ENCODE assay signal across 1 cellular context in genomic region chr5:134554319-134555222, GRCh38.
TF ChIP-seq lines count a peak whose summit lies in the region.

No MANE protein-coding gene starts in this region.

TF ChIP-seq in HEK293, 187 proteins besides CTCF, POLR2A, EP300 and RAD21 (continued from another document):
- TF ChIP-seq, protein P1, sequence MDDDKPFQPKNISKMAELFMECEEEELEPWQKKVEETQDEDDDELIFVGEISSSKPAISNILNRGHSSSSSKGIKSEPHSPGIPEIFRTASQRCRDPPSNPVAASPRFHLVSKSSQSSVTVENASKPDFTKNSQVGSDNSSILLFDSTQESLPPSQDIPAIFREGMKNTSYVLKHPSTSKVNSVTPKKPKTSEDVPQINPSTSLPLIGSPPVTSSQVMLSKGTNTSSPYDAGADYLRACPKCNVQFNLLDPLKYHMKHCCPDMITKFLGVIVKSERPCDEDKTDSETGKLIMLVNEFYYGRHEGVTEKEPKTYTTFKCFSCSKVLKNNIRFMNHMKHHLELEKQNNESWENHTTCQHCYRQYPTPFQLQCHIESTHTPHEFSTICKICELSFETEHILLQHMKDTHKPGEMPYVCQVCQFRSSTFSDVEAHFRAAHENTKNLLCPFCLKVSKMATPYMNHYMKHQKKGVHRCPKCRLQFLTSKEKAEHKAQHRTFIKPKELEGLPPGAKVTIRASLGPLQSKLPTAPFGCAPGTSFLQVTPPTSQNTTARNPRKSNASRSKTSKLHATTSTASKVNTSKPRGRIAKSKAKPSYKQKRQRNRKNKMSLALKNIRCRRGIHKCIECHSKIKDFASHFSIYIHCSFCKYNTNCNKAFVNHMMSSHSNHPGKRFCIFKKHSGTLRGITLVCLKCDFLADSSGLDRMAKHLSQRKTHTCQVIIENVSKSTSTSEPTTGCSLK (tag by site-specific recombination; IDR thresholded peaks at IDR 0.05) = no peak
- peak; percentile 82 for TF ChIP-seq KLF1 (tag by site-specific recombination; IDR thresholded peaks at IDR 0.05)
- TF ChIP-seq ZNF221 (tag by site-specific recombination; IDR thresholded peaks at IDR 0.05; ENCODE audit: borderline replicate concordance) = no peak
- TF ChIP-seq ZBTB26 (tag by site-specific recombination; optimal IDR thresholded peaks at IDR 0.05) = no peak
- peak; percentile 57; the same call in 1 of the 2 replicates for TF ChIP-seq ZNF629 (tag by site-specific recombination; IDR thresholded peaks at IDR 0.05)
- TF ChIP-seq BCL6B (tag by site-specific recombination; IDR thresholded peaks at IDR 0.05) = no peak
- peak; percentile 97 for TF ChIP-seq ZNF335 (tag by site-specific recombination; conservative IDR thresholded peaks at IDR 0.05)
- TF ChIP-seq, protein P2, sequence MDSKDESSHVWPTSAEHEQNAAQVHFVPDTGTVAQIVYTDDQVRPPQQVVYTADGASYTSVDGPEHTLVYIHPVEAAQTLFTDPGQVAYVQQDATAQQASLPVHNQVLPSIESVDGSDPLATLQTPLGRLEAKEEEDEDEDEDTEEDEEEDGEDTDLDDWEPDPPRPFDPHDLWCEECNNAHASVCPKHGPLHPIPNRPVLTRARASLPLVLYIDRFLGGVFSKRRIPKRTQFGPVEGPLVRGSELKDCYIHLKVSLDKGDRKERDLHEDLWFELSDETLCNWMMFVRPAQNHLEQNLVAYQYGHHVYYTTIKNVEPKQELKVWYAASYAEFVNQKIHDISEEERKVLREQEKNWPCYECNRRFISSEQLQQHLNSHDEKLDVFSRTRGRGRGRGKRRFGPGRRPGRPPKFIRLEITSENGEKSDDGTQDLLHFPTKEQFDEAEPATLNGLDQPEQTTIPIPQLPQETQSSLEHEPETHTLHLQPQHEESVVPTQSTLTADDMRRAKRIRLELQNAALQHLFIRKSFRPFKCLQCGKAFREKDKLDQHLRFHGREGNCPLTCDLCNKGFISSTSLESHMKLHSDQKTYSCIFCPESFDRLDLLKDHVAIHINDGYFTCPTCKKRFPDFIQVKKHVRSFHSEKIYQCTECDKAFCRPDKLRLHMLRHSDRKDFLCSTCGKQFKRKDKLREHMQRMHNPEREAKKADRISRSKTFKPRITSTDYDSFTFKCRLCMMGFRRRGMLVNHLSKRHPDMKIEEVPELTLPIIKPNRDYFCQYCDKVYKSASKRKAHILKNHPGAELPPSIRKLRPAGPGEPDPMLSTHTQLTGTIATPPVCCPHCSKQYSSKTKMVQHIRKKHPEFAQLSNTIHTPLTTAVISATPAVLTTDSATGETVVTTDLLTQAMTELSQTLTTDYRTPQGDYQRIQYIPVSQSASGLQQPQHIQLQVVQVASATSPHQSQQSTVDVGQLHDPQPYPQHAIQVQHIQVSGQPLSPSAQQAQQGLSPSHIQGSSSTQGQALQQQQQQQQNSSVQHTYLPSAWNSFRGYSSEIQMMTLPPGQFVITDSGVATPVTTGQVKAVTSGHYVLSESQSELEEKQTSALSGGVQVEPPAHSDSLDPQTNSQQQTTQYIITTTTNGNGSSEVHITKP (tag by site-specific recombination; IDR thresholded peaks at IDR 0.05) = peak; percentile 53; the same call in 1 of the 2 replicates
- TF ChIP-seq ZXDB (tag by site-specific recombination; IDR thresholded peaks at IDR 0.05) = peak; percentile 62
- peak; percentile 40 for TF ChIP-seq GLIS2 (tag by site-specific recombination; IDR thresholded peaks at IDR 0.05)
- peak; percentile 85 for TF ChIP-seq ZNF600 (tag by site-specific recombination; IDR thresholded peaks at IDR 0.05)
- TF ChIP-seq ZBTB48 (tag by site-specific recombination; IDR thresholded peaks at IDR 0.05) = 0 out of 2 replicates have a peak, but pooled peaks have one; percentile 39
- TF ChIP-seq, protein P3, sequence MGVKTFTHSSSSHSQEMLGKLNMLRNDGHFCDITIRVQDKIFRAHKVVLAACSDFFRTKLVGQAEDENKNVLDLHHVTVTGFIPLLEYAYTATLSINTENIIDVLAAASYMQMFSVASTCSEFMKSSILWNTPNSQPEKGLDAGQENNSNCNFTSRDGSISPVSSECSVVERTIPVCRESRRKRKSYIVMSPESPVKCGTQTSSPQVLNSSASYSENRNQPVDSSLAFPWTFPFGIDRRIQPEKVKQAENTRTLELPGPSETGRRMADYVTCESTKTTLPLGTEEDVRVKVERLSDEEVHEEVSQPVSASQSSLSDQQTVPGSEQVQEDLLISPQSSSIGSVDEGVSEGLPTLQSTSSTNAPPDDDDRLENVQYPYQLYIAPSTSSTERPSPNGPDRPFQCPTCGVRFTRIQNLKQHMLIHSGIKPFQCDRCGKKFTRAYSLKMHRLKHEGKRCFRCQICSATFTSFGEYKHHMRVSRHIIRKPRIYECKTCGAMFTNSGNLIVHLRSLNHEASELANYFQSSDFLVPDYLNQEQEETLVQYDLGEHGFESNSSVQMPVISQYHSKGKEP (tag by site-specific recombination; IDR thresholded peaks at IDR 0.05) = peak; percentile 35; the same call in 1 of the 2 replicates
- TF ChIP-seq GLIS1 (tag by site-specific recombination; IDR thresholded peaks at IDR 0.05) = peak; percentile 74
- 0 out of 2 replicates have a peak, but pooled peaks have one; percentile 7 for TF ChIP-seq ZNF341 (tag by site-specific recombination; IDR thresholded peaks at IDR 0.05; ENCODE audit: low read depth)
- TF ChIP-seq KLF8 (tag by site-specific recombination; IDR thresholded peaks at IDR 0.05) = no peak
- peak; percentile 77 for TF ChIP-seq OSR2 (tag by site-specific recombination; IDR thresholded peaks at IDR 0.05)
- TF ChIP-seq ZNF366 (tag by site-specific recombination; conservative IDR thresholded peaks at IDR 0.05) = peak; percentile 33; the same call in 1 of the 2 replicates
- 0 out of 2 replicates have a peak, but pooled peaks have one; percentile 41 for TF ChIP-seq SCRT2 (tag by site-specific recombination; IDR thresholded peaks at IDR 0.05)
- TF ChIP-seq ZNF133 (tag by site-specific recombination; IDR thresholded peaks at IDR 0.05) = no peak
- TF ChIP-seq ZNF510 (tag by site-specific recombination; IDR thresholded peaks at IDR 0.05; ENCODE audit: insufficient replicate concordance) = no peak
- TF ChIP-seq ZNF394 (tag by site-specific recombination; IDR thresholded peaks at IDR 0.05; ENCODE audit: borderline replicate concordance) = no peak
- peak; percentile 50; the same call in 1 of the 2 replicates for TF ChIP-seq TSHZ1 (tag by site-specific recombination; IDR thresholded peaks at IDR 0.05; ENCODE audit: borderline replicate concordance)
- TF ChIP-seq, protein P4, sequence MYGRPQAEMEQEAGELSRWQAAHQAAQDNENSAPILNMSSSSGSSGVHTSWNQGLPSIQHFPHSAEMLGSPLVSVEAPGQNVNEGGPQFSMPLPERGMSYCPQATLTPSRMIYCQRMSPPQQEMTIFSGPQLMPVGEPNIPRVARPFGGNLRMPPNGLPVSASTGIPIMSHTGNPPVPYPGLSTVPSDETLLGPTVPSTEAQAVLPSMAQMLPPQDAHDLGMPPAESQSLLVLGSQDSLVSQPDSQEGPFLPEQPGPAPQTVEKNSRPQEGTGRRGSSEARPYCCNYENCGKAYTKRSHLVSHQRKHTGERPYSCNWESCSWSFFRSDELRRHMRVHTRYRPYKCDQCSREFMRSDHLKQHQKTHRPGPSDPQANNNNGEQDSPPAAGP (tag by site-specific recombination; IDR thresholded peaks at IDR 0.05) = no peak
- TF ChIP-seq BCL11A (tag by site-specific recombination; IDR thresholded peaks at IDR 0.05; ENCODE audit: low read depth) = peak; percentile 72
